ENCODE assay signal across 1 cellular context in the genomic region with DNA sequence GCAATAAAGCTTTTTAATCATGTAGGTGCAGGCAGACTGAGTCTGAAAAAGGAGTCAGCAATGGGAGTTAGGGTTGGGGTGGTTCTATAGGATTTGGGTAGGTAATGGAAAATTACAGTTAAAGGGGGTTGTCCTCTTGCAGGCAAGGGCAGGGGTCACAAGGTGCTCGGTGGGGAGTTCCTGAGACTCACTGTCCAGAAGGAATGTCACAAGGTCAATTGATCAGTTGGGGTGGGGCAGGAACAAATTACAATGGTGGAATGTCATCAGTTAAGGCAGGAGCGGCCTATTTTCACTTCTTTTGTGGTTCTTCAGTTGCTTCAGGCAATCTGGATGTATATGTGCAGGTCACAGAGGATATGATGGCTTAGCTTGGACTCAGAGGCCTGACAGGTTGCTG.
TF ChIP-seq lines count a peak whose summit lies in the region.

No MANE protein-coding gene starts in this region.

TF ChIP-seq in H1, 55 proteins besides CTCF, POLR2A, EP300 and RAD21:
- TF ChIP-seq SIRT6 (IDR thresholded peaks at IDR 0.05; ENCODE audit: low read length) (no peak), TEAD4 (IDR thresholded peaks at IDR 0.05; ENCODE audit: low read depth, low read length) (no peak), JUN (IDR thresholded peaks at IDR 0.05; ENCODE audit: low read depth, low read length) (no peak), SAP30 (IDR thresholded peaks at IDR 0.05; ENCODE audit: insufficient read depth, insufficient replicate concordance, low read length) (no peak), PHF8 (conservative IDR thresholded peaks at IDR 0.05; ENCODE audit: low read depth, low read length) (no peak), SUZ12 (IDR thresholded peaks at IDR 0.05; ENCODE audit: low read length) (no peak), CBX8 (IDR thresholded peaks at IDR 0.05; ENCODE audit: borderline replicate concordance, low read depth, low read length) (no peak), TBP (IDR thresholded peaks at IDR 0.05; ENCODE audit: low read depth, low read length) (no peak), RBBP5 (IDR thresholded peaks at IDR 0.05; ENCODE audit: borderline replicate concordance, low read depth, low read length) (no peak), RNF2 (IDR thresholded peaks at IDR 0.05; ENCODE audit: borderline replicate concordance, low read depth, low read length, missing control alignments, poor library complexity, severe bottlenecking) (no peak)
